ENCODE assay signal across 23 cellular contexts in genomic region chr5:133238426-133239205, GRCh38.
A peak's percentile ranks its signal among the peaks of the same experiment; 100 is the strongest.
DNase-seq lines count a peak whose midpoint lies in the region; ATAC-seq, FAIRE-seq and TF ChIP-seq lines count a peak whose summit lies in the region.
"Had no signal": no experiment of that assay in that cellular context is flagged by ENCODE, and none has a peak within 500 bp of the region (broad histone marks: within the 10 kb centered on the region; RNA-seq: fewer than 3 reads in every experiment).

No MANE protein-coding gene starts in this region.

- H3K27ac ChIP-seq in RWPE2 (ENCODE audit: poor library complexity, severe bottlenecking) (no peak overlapping the region), spleen (no peak overlapping the region)
- H3K27ac ChIP-seq: BLaER1 treated with 17β-estradiol and CSF1 and Interleukin-3, amounts not matched to agents 10 nM and 100 nM; Peyer's patch had no signal

- TF ChIP-seq CTCF in RWPE2 (IDR thresholded peaks at IDR 0.05; ENCODE audit: poor library complexity, severe bottlenecking): no peak
- no peak for TF ChIP-seq CTCF in spleen (IDR thresholded peaks at IDR 0.05 in 8 of 11, conservative IDR thresholded peaks at IDR 0.05 in 3 of 11)

- ATAC-seq in RWPE2 (ENCODE audit: low read depth) (no peak), GM18870 (IDR thresholded peaks at IDR 0.05; ENCODE audit: unreplicated experiment) (no peak)
- ATAC-seq: HCT116 had no signal

- 90 to 94% (median 93%) methylated on average over 26 to 35 of the region's 35 CpGs for WGBS in spleen, 5 donors

- H3K9me3 ChIP-seq in RWPE2 (ENCODE audit: severe bottlenecking) (no peaks in the 10 kb centered on the region), spleen (no peaks in the 10 kb centered on the region)
- H3K9me3 ChIP-seq: Caco-2, Peyer's patch had no signal

- no peak overlapping the region for H3K4me3 ChIP-seq in RWPE2 (ENCODE audit: severe bottlenecking)
- H3K4me3 ChIP-seq in spleen: no peak overlapping the region
- H3K4me3 ChIP-seq: BLaER1 treated with 17β-estradiol and CSF1 and Interleukin-3, amounts not matched to agents 10 nM and 100 nM; Peyer's patch had no signal

- H3K36me3 ChIP-seq in RWPE2 (ENCODE audit: low read depth) (no peaks in the 10 kb centered on the region), spleen (no peaks in the 10 kb centered on the region)
- H3K36me3 ChIP-seq: BLaER1 treated with 17β-estradiol and CSF1 and Interleukin-3, amounts not matched to agents 10 nM and 100 nM; Peyer's patch had no signal

- intact Hi-C loops in spleen (cut with DNase I; ENCODE audit: low total_unique reads): no loop called here

- TF ChIP-seq POLR2A in spleen (IDR thresholded peaks at IDR 0.05): no peak

- peaks cover 25% of the 10 kb centered on the region for H3K4me1 ChIP-seq in RWPE2 (ENCODE audit: insufficient read depth, poor library complexity, severe bottlenecking)
- H3K4me1 ChIP-seq in spleen: no peaks in the 10 kb centered on the region
- H3K4me1 ChIP-seq: Peyer's patch had no signal

- DNase-seq in HTR-8/SVneo (ENCODE audit: insufficient read length, low spot score) (no peak), RWPE2 (ENCODE audit: low spot score) (peak; percentile 45), mesenteric fat pad (ENCODE audit: low spot score) (peak; percentile 82), spleen (peak; percentile 63), A172 (ENCODE audit: low spot score) (no peak), glomerular visceral epithelial cell (ENCODE audit: extremely low spot score) (no peak)
- DNase-seq: Caco-2; CD4-positive, alpha-beta memory T cell; DND-41; GOT3; KBM-7; MM.1S; NCI-H1048; NCI-H1417 treated with DMSO at 0.1 percent for 48 hours; NCI-H187 treated with DMSO at 0.1 percent for 48 hours; NCI-H2107; NCI-H69; Peyer's patch; Right ventricle myocardium superior had no signal

- FAIRE-seq in HTR-8/SVneo (lab: Jason Lieb, UNC): peak; percentile 85
- FAIRE-seq: GM12891 had no signal

- H3K27me3 ChIP-seq in RWPE2 (ENCODE audit: insufficient read depth, poor library complexity, severe bottlenecking) (no peaks in the 10 kb centered on the region), spleen (replicated peaks in 1 of 7) (no peaks in the 10 kb centered on the region)
- H3K27me3 ChIP-seq: BLaER1 treated with 17β-estradiol and CSF1 and Interleukin-3, amounts not matched to agents 10 nM and 100 nM; Peyer's patch had no signal

Comparison
In these comparisons a context has a peak if more than half of its experiments do, and no peak if none do; other contexts are left out.
1. DNase-seq: peak in RWPE2 (single experiment), mesenteric fat pad (single experiment) and spleen (single experiment); none in HTR-8/SVneo (single experiment), A172 (single experiment) and glomerular visceral epithelial cell (single experiment).